Comparison of ENCODE assay signal across 2 cellular contexts in the genomic region with DNA sequence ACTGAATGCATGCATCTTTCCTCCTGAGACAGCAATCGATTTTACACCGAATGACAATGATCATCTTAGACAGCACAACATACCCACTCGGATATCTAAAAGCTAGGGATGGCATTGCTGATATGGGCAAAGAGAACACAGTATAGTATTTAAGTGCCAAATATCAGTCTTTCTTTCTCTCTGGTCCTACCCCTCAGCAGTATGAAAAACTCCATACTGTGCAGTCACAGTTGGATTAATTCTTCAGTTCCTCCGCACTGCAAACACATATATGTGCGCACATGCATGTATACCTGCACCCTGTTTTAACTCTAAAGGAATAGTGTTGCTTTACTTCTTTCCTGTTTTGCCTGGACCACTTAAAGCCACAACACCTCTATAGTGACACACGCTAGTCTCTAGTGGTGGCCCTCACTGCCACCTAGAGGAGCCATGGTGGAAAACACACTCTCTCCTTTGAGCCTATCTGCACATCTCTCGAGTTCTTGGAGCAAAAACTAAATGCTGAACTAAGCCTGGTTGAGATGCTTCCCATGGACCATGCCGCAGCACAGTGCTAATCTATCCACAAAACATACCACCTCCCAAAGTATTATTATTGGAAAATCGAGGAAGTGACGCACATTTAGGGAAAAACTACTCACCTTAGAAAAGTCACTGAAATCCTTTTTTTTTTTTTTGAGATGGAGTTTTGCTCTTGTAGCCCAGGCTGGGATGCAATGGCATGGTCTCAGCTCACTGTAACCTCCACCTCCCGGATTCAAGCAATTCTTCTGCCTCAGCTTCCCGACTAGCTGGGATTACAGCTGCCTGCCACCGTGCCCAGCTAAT.
TF ChIP-seq lines count a peak whose summit lies in the region.

No MANE protein-coding gene starts in this region.

TF ChIP-seq in WTC11, 78 proteins besides CTCF, POLR2A, EP300 and RAD21 (continues in another document):
- TF ChIP-seq, protein P1, sequence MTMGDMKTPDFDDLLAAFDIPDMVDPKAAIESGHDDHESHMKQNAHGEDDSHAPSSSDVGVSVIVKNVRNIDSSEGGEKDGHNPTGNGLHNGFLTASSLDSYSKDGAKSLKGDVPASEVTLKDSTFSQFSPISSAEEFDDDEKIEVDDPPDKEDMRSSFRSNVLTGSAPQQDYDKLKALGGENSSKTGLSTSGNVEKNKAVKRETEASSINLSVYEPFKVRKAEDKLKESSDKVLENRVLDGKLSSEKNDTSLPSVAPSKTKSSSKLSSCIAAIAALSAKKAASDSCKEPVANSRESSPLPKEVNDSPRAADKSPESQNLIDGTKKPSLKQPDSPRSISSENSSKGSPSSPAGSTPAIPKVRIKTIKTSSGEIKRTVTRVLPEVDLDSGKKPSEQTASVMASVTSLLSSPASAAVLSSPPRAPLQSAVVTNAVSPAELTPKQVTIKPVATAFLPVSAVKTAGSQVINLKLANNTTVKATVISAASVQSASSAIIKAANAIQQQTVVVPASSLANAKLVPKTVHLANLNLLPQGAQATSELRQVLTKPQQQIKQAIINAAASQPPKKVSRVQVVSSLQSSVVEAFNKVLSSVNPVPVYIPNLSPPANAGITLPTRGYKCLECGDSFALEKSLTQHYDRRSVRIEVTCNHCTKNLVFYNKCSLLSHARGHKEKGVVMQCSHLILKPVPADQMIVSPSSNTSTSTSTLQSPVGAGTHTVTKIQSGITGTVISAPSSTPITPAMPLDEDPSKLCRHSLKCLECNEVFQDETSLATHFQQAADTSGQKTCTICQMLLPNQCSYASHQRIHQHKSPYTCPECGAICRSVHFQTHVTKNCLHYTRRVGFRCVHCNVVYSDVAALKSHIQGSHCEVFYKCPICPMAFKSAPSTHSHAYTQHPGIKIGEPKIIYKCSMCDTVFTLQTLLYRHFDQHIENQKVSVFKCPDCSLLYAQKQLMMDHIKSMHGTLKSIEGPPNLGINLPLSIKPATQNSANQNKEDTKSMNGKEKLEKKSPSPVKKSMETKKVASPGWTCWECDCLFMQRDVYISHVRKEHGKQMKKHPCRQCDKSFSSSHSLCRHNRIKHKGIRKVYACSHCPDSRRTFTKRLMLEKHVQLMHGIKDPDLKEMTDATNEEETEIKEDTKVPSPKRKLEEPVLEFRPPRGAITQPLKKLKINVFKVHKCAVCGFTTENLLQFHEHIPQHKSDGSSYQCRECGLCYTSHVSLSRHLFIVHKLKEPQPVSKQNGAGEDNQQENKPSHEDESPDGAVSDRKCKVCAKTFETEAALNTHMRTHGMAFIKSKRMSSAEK (CRISPR knock-in tag; IDR thresholded peaks at IDR 0.05; ENCODE audit: borderline replicate concordance): no peak
- TF ChIP-seq KAT7 (CRISPR knock-in tag; IDR thresholded peaks at IDR 0.05; ENCODE audit: borderline replicate concordance) (no peak), NFE2L1 (CRISPR knock-in tag; IDR thresholded peaks at IDR 0.05) (no peak), SOX15 (CRISPR knock-in tag; IDR thresholded peaks at IDR 0.05) (no peak), ELF4 (CRISPR knock-in tag; IDR thresholded peaks at IDR 0.05; ENCODE audit: low read depth) (no peak), TP53 (CRISPR knock-in tag; IDR thresholded peaks at IDR 0.05) (no peak), GTF2I (CRISPR knock-in tag; conservative IDR thresholded peaks at IDR 0.05) (no peak), FOXP1 (CRISPR knock-in tag; IDR thresholded peaks at IDR 0.05; ENCODE audit: borderline replicate concordance) (no peak)
- TF ChIP-seq, protein P2, sequence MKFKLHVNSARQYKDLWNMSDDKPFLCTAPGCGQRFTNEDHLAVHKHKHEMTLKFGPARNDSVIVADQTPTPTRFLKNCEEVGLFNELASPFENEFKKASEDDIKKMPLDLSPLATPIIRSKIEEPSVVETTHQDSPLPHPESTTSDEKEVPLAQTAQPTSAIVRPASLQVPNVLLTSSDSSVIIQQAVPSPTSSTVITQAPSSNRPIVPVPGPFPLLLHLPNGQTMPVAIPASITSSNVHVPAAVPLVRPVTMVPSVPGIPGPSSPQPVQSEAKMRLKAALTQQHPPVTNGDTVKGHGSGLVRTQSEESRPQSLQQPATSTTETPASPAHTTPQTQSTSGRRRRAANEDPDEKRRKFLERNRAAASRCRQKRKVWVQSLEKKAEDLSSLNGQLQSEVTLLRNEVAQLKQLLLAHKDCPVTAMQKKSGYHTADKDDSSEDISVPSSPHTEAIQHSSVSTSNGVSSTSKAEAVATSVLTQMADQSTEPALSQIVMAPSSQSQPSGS (CRISPR knock-in tag; IDR thresholded peaks at IDR 0.05; ENCODE audit: borderline replicate concordance, low read depth): no peak
- TF ChIP-seq, protein P3, sequence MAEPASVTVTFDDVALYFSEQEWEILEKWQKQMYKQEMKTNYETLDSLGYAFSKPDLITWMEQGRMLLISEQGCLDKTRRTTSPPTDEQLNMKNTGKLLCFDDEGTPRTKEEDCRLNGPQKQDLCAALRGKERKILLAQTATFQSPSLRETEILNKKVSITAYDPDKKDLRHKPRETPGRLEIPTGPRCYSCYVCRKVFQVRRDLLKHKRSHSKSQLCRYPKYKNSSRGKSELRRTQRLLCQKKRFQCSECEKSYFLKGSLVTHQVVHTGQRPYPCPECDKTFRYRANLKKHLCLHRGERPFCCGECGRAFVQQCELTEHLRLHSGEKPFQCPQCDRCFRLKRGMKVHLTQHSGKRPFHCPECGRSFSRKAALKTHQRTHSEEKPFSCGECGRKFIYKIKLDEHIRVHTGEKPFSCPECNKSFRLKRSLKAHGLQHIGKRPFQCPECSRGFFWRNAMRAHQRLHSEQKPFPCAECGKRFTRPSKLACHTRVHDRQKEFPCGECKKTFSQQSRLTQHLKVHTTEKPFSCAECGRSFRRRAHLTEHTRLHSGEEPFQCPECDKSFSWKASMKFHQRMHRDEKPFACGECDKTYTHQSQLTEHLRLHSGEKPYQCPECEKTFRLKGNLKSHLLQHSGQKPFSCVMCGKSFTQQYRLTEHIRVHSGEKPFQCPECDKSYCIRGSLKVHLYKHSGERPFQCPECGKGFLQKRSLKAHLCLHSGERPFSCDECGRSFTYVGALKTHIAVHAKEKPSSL (CRISPR knock-in tag; conservative IDR thresholded peaks at IDR 0.05): no peak
- TF ChIP-seq, protein P4, sequence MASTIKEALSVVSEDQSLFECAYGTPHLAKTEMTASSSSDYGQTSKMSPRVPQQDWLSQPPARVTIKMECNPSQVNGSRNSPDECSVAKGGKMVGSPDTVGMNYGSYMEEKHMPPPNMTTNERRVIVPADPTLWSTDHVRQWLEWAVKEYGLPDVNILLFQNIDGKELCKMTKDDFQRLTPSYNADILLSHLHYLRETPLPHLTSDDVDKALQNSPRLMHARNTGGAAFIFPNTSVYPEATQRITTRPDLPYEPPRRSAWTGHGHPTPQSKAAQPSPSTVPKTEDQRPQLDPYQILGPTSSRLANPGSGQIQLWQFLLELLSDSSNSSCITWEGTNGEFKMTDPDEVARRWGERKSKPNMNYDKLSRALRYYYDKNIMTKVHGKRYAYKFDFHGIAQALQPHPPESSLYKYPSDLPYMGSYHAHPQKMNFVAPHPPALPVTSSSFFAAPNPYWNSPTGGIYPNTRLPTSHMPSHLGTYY (CRISPR knock-in tag; IDR thresholded peaks at IDR 0.05): no peak
- TF ChIP-seq, protein P5, sequence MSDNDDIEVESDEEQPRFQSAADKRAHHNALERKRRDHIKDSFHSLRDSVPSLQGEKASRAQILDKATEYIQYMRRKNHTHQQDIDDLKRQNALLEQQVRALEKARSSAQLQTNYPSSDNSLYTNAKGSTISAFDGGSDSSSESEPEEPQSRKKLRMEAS (CRISPR knock-in tag; IDR thresholded peaks at IDR 0.05): no peak
- TF ChIP-seq, protein P6, sequence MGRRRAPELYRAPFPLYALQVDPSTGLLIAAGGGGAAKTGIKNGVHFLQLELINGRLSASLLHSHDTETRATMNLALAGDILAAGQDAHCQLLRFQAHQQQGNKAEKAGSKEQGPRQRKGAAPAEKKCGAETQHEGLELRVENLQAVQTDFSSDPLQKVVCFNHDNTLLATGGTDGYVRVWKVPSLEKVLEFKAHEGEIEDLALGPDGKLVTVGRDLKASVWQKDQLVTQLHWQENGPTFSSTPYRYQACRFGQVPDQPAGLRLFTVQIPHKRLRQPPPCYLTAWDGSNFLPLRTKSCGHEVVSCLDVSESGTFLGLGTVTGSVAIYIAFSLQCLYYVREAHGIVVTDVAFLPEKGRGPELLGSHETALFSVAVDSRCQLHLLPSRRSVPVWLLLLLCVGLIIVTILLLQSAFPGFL (CRISPR knock-in tag; IDR thresholded peaks at IDR 0.05; ENCODE audit: borderline replicate concordance): no peak

TF ChIP-seq in HepG2, 621 proteins besides CTCF, POLR2A, EP300 and RAD21:
- TF ChIP-seq HOXD1 (CRISPR knock-in tag; IDR thresholded peaks at IDR 0.05) (no peak), SMC3 (IDR thresholded peaks at IDR 0.05; ENCODE audit: low read length) (peak; percentile 44), ZNF496 (CRISPR knock-in tag; IDR thresholded peaks at IDR 0.05; ENCODE audit: insufficient replicate concordance) (no peak), STAG1 (CRISPR knock-in tag; IDR thresholded peaks at IDR 0.05) (peak; percentile 69)
